In the genomic region with DNA sequence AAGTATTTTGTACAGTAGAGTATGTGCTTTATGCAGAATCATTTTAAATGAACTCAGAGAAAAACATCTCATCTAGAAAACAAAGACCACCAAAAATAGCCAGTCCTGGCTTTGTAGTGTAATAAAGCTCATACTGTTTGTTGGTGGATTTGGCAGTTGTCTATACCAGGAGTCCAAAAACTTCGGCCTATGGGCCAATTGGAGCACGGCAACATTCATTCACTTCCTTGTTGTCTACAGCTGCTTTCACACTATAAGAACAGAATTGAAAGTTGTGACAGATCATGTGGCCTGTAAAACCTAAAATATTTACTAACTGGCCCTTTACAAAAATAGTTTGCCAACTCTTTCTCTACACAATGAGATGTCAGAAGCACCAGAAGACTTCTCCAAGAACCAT, we compare ENCODE assay signal across 21 cellular contexts.
DNase-seq lines count a peak whose midpoint lies in the region; ATAC-seq and TF ChIP-seq lines count a peak whose summit lies in the region.
"Had no signal": no experiment of that assay in that cellular context is flagged by ENCODE, and none has a peak within 500 bp of the region (broad histone marks: within the 10 kb centered on the region; RNA-seq: fewer than 3 reads in every experiment).

No MANE protein-coding gene starts in this region.

- peaks cover 43% of the 10 kb centered on the region for H3K4me1 Mint-ChIP-seq in dendritic cell treated with granulocyte-macrophage colony-stimulating factor and Interleukin-4, amounts not matched to agents 40 ng/mL and 50 ng/mL, for 4 days (ENCODE audit: low read depth)

- ATAC-seq in DND-41 (ENCODE audit: insufficient read depth, low read depth) (no peak), GM18519 (IDR thresholded peaks at IDR 0.05; ENCODE audit: low FRiP score, unreplicated experiment) (peak; percentile 27), HG03442 (IDR thresholded peaks at IDR 0.05; ENCODE audit: unreplicated experiment) (peak; percentile 34), HG03280 (IDR thresholded peaks at IDR 0.05; ENCODE audit: unreplicated experiment) (no peak), HG02852 (IDR thresholded peaks at IDR 0.05; ENCODE audit: unreplicated experiment) (no peak)
- ATAC-seq: GM23338, left lobe of liver, pancreas had no signal

- no peaks in the 10 kb centered on the region for H3K9me3 ChIP-seq in DND-41 (ENCODE audit: insufficient read depth, low read length, severe bottlenecking)
- H3K9me3 ChIP-seq: adrenal gland, breast epithelium, pancreas, sigmoid colon had no signal

- no peaks in the 10 kb centered on the region for H3K27me3 Mint-ChIP-seq in dendritic cell treated with granulocyte-macrophage colony-stimulating factor and Interleukin-4, amounts not matched to agents 40 ng/mL and 50 ng/mL, for 4 days

- H3K36me3 ChIP-seq in DND-41 (ENCODE audit: insufficient read depth, low read length): peaks cover 8% of the 10 kb centered on the region
- H3K36me3 ChIP-seq: adrenal gland, breast epithelium, pancreas had no signal

- H3K36me3 Mint-ChIP-seq in dendritic cell treated with granulocyte-macrophage colony-stimulating factor and Interleukin-4, amounts not matched to agents 40 ng/mL and 50 ng/mL, for 4 days (ENCODE audit: low read depth): peaks cover 25% of the 10 kb centered on the region
- H3K36me3 Mint-ChIP-seq: mesothelial cell of epicardium had no signal

- peak overlapping the region; percentile 64 for H3K27ac Mint-ChIP-seq in dendritic cell treated with granulocyte-macrophage colony-stimulating factor and Interleukin-4, amounts not matched to agents 40 ng/mL and 50 ng/mL, for 4 days
- H3K27ac Mint-ChIP-seq: GM23338, mesothelial cell of epicardium, nephron had no signal

- TF ChIP-seq CTCF in DND-41 (IDR thresholded peaks at IDR 0.05; ENCODE audit: borderline replicate concordance, extremely low read depth, low read length, poor library complexity, severe bottlenecking): no peak

- no peak for DNase-seq in DND-41
- no peak for DNase-seq in AG08395 (ENCODE audit: low spot score)
- DNase-seq in hepatic stellate cell (ENCODE audit: low spot score): no peak
- DNase-seq: adrenal gland, AML-193, cortex of kidney, NCI-H1417, NCI-H2171 treated with DMSO at 0.1 percent for 48 hours, NCI-H526 treated with DMSO at 0.1 percent for 48 hours, pancreas, sigmoid colon had no signal

- H4K20me1 ChIP-seq in DND-41 (ENCODE audit: insufficient read depth, low read length): peaks cover 34% of the 10 kb centered on the region

- no peak overlapping the region for H3K9ac ChIP-seq in DND-41 (ENCODE audit: low read depth, low read length)

- H3K4me2 ChIP-seq in DND-41 (ENCODE audit: insufficient read depth, low read length): peak overlapping the region; percentile 43; the same call in 1 of the 2 replicates
- H3K4me2 ChIP-seq: GM23338 had no signal

- no peak overlapping the region for H2AFZ ChIP-seq in DND-41 (ENCODE audit: low read depth, low read length)
- H2AFZ ChIP-seq: GM23338 had no signal

- H3K27ac ChIP-seq in DND-41 (ENCODE audit: low read length): no peak overlapping the region
- H3K27ac ChIP-seq: adrenal gland, pancreas, sigmoid colon had no signal

- peaks cover 26% of the 10 kb centered on the region for H3K4me1 ChIP-seq in DND-41 (ENCODE audit: insufficient read depth, low read length)
- H3K4me1 ChIP-seq: breast epithelium had no signal

- no peaks in the 10 kb centered on the region for H3K9me3 Mint-ChIP-seq in dendritic cell treated with granulocyte-macrophage colony-stimulating factor and Interleukin-4, amounts not matched to agents 40 ng/mL and 50 ng/mL, for 4 days
- H3K9me3 Mint-ChIP-seq: GM23338, mesothelial cell of epicardium, nephron had no signal

- intact Hi-C loops in dendritic cell treated with granulocyte-macrophage colony-stimulating factor and Interleukin-4, amounts not matched to agents 40 ng/mL and 50 ng/mL, for 4 days (cut with micrococcal nuclease): no loop called here

- no peaks in the 10 kb centered on the region for H3K27me3 ChIP-seq in DND-41 (ENCODE audit: insufficient read depth, low read length, poor library complexity)
- H3K27me3 ChIP-seq: adrenal gland, breast epithelium, pancreas, sigmoid colon had no signal

- H3K79me2 ChIP-seq in DND-41 (ENCODE audit: insufficient read depth, low read length): peaks cover 96% of the 10 kb centered on the region

- no peak overlapping the region for H3K4me3 ChIP-seq in DND-41 (ENCODE audit: low read depth in 1 of 2, low read length in 2 of 2)
- H3K4me3 ChIP-seq: adrenal gland, breast epithelium, GM23338, pancreas, sigmoid colon had no signal

- H3K4me3 Mint-ChIP-seq in dendritic cell treated with granulocyte-macrophage colony-stimulating factor and Interleukin-4, amounts not matched to agents 40 ng/mL and 50 ng/mL, for 4 days: no peak overlapping the region
- H3K4me3 Mint-ChIP-seq: GM23338, mesothelial cell of epicardium, nephron had no signal

Comparison
In these comparisons a context has a peak if more than half of its experiments do, and no peak if none do; other contexts are left out.
1. ATAC-seq: peak in GM18519 (single experiment) and HG03442 (single experiment); none in DND-41 (single experiment), HG03280 (single experiment) and HG02852 (single experiment).